16 cellular contexts compared by ENCODE assay signal in genomic region chr12:14249368-14249767, GRCh38.
DNase-seq lines count a peak whose midpoint lies in the region; ATAC-seq, FAIRE-seq and TF ChIP-seq lines count a peak whose summit lies in the region.
"Had no signal": no experiment of that assay in that cellular context is flagged by ENCODE, and none has a peak within 500 bp of the region (broad histone marks: within the 10 kb centered on the region; RNA-seq: fewer than 3 reads in every experiment).

No MANE protein-coding gene starts in this region.

- POLR2A ChIA-PET in HCT116 (lab: Charles Lee): no interaction called here
- POLR2A ChIA-PET in CD4-positive, alpha-beta T cell (lab: Charles Lee): no interaction called here

- no peaks in the 10 kb centered on the region for H3K79me2 ChIP-seq in HCT116 (ENCODE audit: insufficient read depth, low read length)

- peak overlapping the region; percentile 28; the same call in 1 of the 2 replicates for H3K4me2 ChIP-seq in HCT116 (ENCODE audit: low read length)

- RAD21 ChIA-PET in HCT116 (lab: Charles Lee; ENCODE audit: low non-redundant PET in 1 of 2, low total read pairs in 2 of 2, uncharacterized antibody in 2 of 2, unreplicated experiment in 2 of 2): no interaction called here

- no TSS peak for BruUV-seq in HCT116 (replicated peaks; lab: Mats Ljungman, UMichigan)

- H3K27me3 ChIP-seq in HCT116 (ENCODE audit: insufficient read depth, low read length) (no peaks in the 10 kb centered on the region), brain microvascular endothelial cell (replicated peaks) (no peaks in the 10 kb centered on the region)
- no peaks in the 10 kb centered on the region for H3K27me3 ChIP-seq in CD4-positive, alpha-beta T cell (ENCODE audit: control insufficient read depth, insufficient read depth, low read length)
- H3K27me3 ChIP-seq: cardiac muscle cell had no signal

- no peak overlapping the region for H3K9ac ChIP-seq in HCT116 (ENCODE audit: low read length)

- intact Hi-C loops in HCT116 (cut with micrococcal nuclease): no loop called here
- intact Hi-C loops in CD4-positive, alpha-beta T cell (cut with DNase I, micrococcal nuclease): no loop called here

- CTCF ChIA-PET in HCT116 (lab: Charles Lee): interaction anchor here (1.1 kb wide), 1 partner anchor 11 kb away, joined by 3 read pairs; no protein-coding TSS in a partner anchor
- CTCF ChIA-PET in CD4-positive, alpha-beta T cell (lab: Charles Lee): no interaction called here

- H3K4me3 Mint-ChIP-seq in brain: no peak overlapping the region
- no peak overlapping the region for H3K4me3 Mint-ChIP-seq in CD4-positive, alpha-beta T cell
- H3K4me3 Mint-ChIP-seq: activated T-cell treated with anti-CD3 and anti-CD28 coated beads, Interleukin-2, amount 50 U/mL, for 24 hours; stimulated activated naive CD8-positive, alpha-beta T cell treated with anti-CD3 and anti-CD28 coated beads, Interleukin-15, Interleukin-2, amounts not matched to agents 100 ng/mL and 50 ng/mL, for 24 hours had no signal

- no peak for TF ChIP-seq CTCF in HCT116 (IDR thresholded peaks at IDR 0.05 in 2 of 3, conservative IDR thresholded peaks at IDR 0.05 in 1 of 3; ENCODE audit: borderline replicate concordance in 1 of 3, insufficient read depth in 1 of 3, low read depth in 2 of 3, low read length in 2 of 3)
- no peak for TF ChIP-seq CTCF in brain (conservative IDR thresholded peaks at IDR 0.05)
- TF ChIP-seq CTCF in CD4-positive, alpha-beta T cell (IDR thresholded peaks at IDR 0.05): no peak
- no peak for TF ChIP-seq CTCF in brain microvascular endothelial cell (IDR thresholded peaks at IDR 0.05; ENCODE audit: low read depth, low read length, missing control alignments)

- TF ChIP-seq RAD21 in HCT116 (IDR thresholded peaks at IDR 0.05; ENCODE audit: low read depth): no peak

- peak overlapping the region; percentile 82 for H2AFZ ChIP-seq in HCT116 (ENCODE audit: low read depth, low read length, poor library complexity, severe bottlenecking)

- H3K4me3 ChIP-seq in HCT116 (replicated peaks in 1 of 2; ENCODE audit: low read depth in 1 of 2, low read length in 2 of 2) (no peak overlapping the region), brain microvascular endothelial cell (ENCODE audit: low read depth, low read length) (no peak overlapping the region)
- H3K4me3 ChIP-seq: cardiac muscle cell had no signal

- H3K9me2 ChIP-seq in HCT116 (ENCODE audit: insufficient read depth): no peaks in the 10 kb centered on the region

- peaks cover 21 to 29% (median 23%) of the 10 kb centered on the region in 5 experiments for H3K9me3 Mint-ChIP-seq in brain
- H3K9me3 Mint-ChIP-seq in CD4-positive, alpha-beta T cell: no peaks in the 10 kb centered on the region
- H3K9me3 Mint-ChIP-seq: activated T-cell treated with anti-CD3 and anti-CD28 coated beads, Interleukin-2, amount 50 U/mL, for 24 hours; stimulated activated naive CD8-positive, alpha-beta T cell treated with anti-CD3 and anti-CD28 coated beads, Interleukin-15, Interleukin-2, amounts not matched to agents 100 ng/mL and 50 ng/mL, for 24 hours had no signal

- H4K20me1 ChIP-seq in HCT116 (ENCODE audit: insufficient read depth): no peaks in the 10 kb centered on the region

- ATAC-seq in HCT116 (peak; percentile 77), left lobe of liver (peak; percentile 37)
- ATAC-seq in CD4-positive, alpha-beta T cell (ENCODE audit: poor library complexity): no peak
- ATAC-seq: activated naive CD4-positive, alpha-beta T cell treated with anti-CD3 and anti-CD28 coated beads, Interleukin-2, amount 50 U/mL, for 72 hours had no signal

- peaks cover 0 to 9% of the 10 kb centered on the region in 2 experiments; a peak in 2 of 4 replicates for H3K4me1 ChIP-seq in HCT116 (ENCODE audit: control insufficient read depth in 1 of 2, insufficient read depth in 2 of 2, low read length in 2 of 2)

- H3K27ac ChIP-seq in HCT116 (ENCODE audit: low read depth, low read length) (no peak overlapping the region), brain microvascular endothelial cell (no peak overlapping the region)
- H3K27ac ChIP-seq in CD4-positive, alpha-beta T cell (ENCODE audit: low read depth, low read length): no peak overlapping the region
- H3K27ac ChIP-seq: cardiac muscle cell had no signal

- in situ Hi-C loops in brain microvascular endothelial cell (cut with HindIII; ENCODE audit: low pct_ligation_motif_present, low sequenced_read_pairs): no loop called here

- peak overlapping the region in 3 of 5 experiments; percentile 43 to 76 (median 49) for H3K27ac Mint-ChIP-seq in brain
- no peak overlapping the region for H3K27ac Mint-ChIP-seq in CD4-positive, alpha-beta T cell
- H3K27ac Mint-ChIP-seq: activated naive CD4-positive, alpha-beta T cell treated with anti-CD3 and anti-CD28 coated beads, Interleukin-2, amount 50 U/mL, for 72 hours; activated T-cell treated with anti-CD3 and anti-CD28 coated beads, Interleukin-2, amount 50 U/mL, for 24 hours; stimulated activated naive CD8-positive, alpha-beta T cell treated with anti-CD3 and anti-CD28 coated beads, Interleukin-15, Interleukin-2, amounts not matched to agents 100 ng/mL and 50 ng/mL, for 24 hours had no signal

- FAIRE-seq in GM19239 (lab: Jason Lieb, UNC): no peak
- FAIRE-seq: frontal cortex had no signal

- no peaks in the 10 kb centered on the region for H3K4me1 Mint-ChIP-seq in brain
- H3K4me1 Mint-ChIP-seq in CD4-positive, alpha-beta T cell (ENCODE audit: low read depth): peaks cover 14% of the 10 kb centered on the region

- TF ChIP-seq POLR2A in HCT116 (IDR thresholded peaks at IDR 0.05; ENCODE audit: borderline replicate concordance, extremely low read depth, insufficient read depth, insufficient read length): no peak

- H3K9me3 ChIP-seq in HCT116 (ENCODE audit: control insufficient read depth in 1 of 2, insufficient read depth in 1 of 2, low read depth in 1 of 2, low read length in 2 of 2): peaks cover 0 to under 1% of the 10 kb centered on the region in 2 experiments; a peak in 1 of 4 replicates
- no peaks in the 10 kb centered on the region for H3K9me3 ChIP-seq in CD4-positive, alpha-beta T cell (ENCODE audit: control insufficient read depth, low read length)

- H3K36me3 ChIP-seq in HCT116 (ENCODE audit: control insufficient read depth in 1 of 2, insufficient read depth in 2 of 2, low read length in 2 of 2) (no peaks in the 10 kb centered on the region), brain microvascular endothelial cell (replicated peaks) (no peaks in the 10 kb centered on the region)
- H3K36me3 ChIP-seq: cardiac muscle cell had no signal

- peaks cover 14% of the 10 kb centered on the region for H3K36me3 Mint-ChIP-seq in brain
- no peaks in the 10 kb centered on the region for H3K36me3 Mint-ChIP-seq in CD4-positive, alpha-beta T cell (ENCODE audit: low read depth)

- peak; percentile 48 for DNase-seq in HCT116 (ENCODE audit: low read depth, low spot score)
- no peak for DNase-seq in left lobe of liver (ENCODE audit: low spot score)
- DNase-seq in putamen (ENCODE audit: low spot score): peak; percentile 81
- no peak for DNase-seq in CD4-positive, alpha-beta T cell
- DNase-seq in brain microvascular endothelial cell: no peak
- no peak for DNase-seq in activated CD4-positive, alpha-beta T cell treated with anti-CD3 and anti-CD28 coated beads, Interleukin-2, amount 50 U/mL, for 4 hours
- DNase-seq in GM19239 (ENCODE audit: insufficient read length, low spot score): no peak
- DNase-seq: activated T-cell treated with anti-CD3 and anti-CD28 coated beads, Interleukin-2, amount 50 U/mL, for 24 hours; NCI-H1694; NCI-H446; stimulated activated CD4-positive, alpha-beta T cell treated with anti-CD3 and anti-CD28 coated beads, Interleukin-12 subunit alpha, Interleukin-12 subunit beta, amount 100 ng/mL, for 4 hours had no signal

- H3K27me3 Mint-ChIP-seq in brain: no peaks in the 10 kb centered on the region
- H3K27me3 Mint-ChIP-seq in CD4-positive, alpha-beta T cell: no peaks in the 10 kb centered on the region
- H3K27me3 Mint-ChIP-seq: activated T-cell treated with anti-CD3 and anti-CD28 coated beads, Interleukin-2, amount 50 U/mL, for 24 hours; stimulated activated naive CD8-positive, alpha-beta T cell treated with anti-CD3 and anti-CD28 coated beads, Interleukin-15, Interleukin-2, amounts not matched to agents 100 ng/mL and 50 ng/mL, for 24 hours had no signal

TF ChIP-seq in HCT116, 20 proteins besides CTCF, POLR2A, EP300 and RAD21:
- TF ChIP-seq ELF1 (IDR thresholded peaks at IDR 0.05; ENCODE audit: borderline replicate concordance, low read depth): no peak
- no peak for TF ChIP-seq JUND (IDR thresholded peaks at IDR 0.05)
- no peak for TF ChIP-seq MAX (IDR thresholded peaks at IDR 0.05)
- peak; percentile 63; the same call in 1 of the 2 replicates for TF ChIP-seq CBX3 (IDR thresholded peaks at IDR 0.05; ENCODE audit: low read depth)
- TF ChIP-seq TCF7L2 (IDR thresholded peaks at IDR 0.05; ENCODE audit: borderline replicate concordance, extremely low read depth, insufficient read depth, insufficient read length): no peak
- no peak for TF ChIP-seq POLR2AphosphoS5 (IDR thresholded peaks at IDR 0.05; ENCODE audit: low read depth, low read length)
- no peak for TF ChIP-seq ZNF274 (IDR thresholded peaks at IDR 0.05; ENCODE audit: low read depth, low read length)
- no peak for TF ChIP-seq SIN3A (IDR thresholded peaks at IDR 0.05; ENCODE audit: low read depth)
- TF ChIP-seq CEBPB (IDR thresholded peaks at IDR 0.05; ENCODE audit: low read depth): no peak
- no peak for TF ChIP-seq EZH2 (IDR thresholded peaks at IDR 0.05)
- TF ChIP-seq ZFX (IDR thresholded peaks at IDR 0.05): no peak
- TF ChIP-seq SRF (IDR thresholded peaks at IDR 0.05; ENCODE audit: low read depth): no peak
- peak; percentile 33; the same call in 1 of the 2 replicates for TF ChIP-seq SP1 (IDR thresholded peaks at IDR 0.05; ENCODE audit: low read depth)
- TF ChIP-seq ATF3 (IDR thresholded peaks at IDR 0.05): no peak
TF ChIP-seq in HCT116: peak in this region for 2.

Comparison
In these comparisons a context has a peak if more than half of its experiments do, and no peak if none do; other contexts are left out.
1. DNase-seq: peak in HCT116 (single experiment) and putamen (single experiment); none in left lobe of liver (single experiment), CD4-positive, alpha-beta T cell (0 of 10), brain microvascular endothelial cell (single experiment), activated CD4-positive, alpha-beta T cell treated with anti-CD3 and anti-CD28 coated beads, Interleukin-2, amount 50 U/mL, for 4 hours (0 of 2) and GM19239 (single experiment).